In genomic region chr19:18435848-18436631, GRCh38 we compare ENCODE assay signal across 13 cellular contexts. TPM values are rescaled to one million over a fixed set of nuclear protein-coding genes. Genes with fewer than 3 reads are reported as not detected.
DNase-seq lines count a peak whose midpoint lies in the region; ATAC-seq and TF ChIP-seq lines count a peak whose summit lies in the region.
"Had no signal": no experiment of that assay in that cellular context is flagged by ENCODE, and none has a peak within 500 bp of the region (broad histone marks: within the 10 kb centered on the region; RNA-seq: fewer than 3 reads in every experiment).

No MANE protein-coding gene starts in this region.

- CTCF ChIA-PET in activated CD8-positive, alpha-beta T cell treated with anti-CD3 and anti-CD28 coated beads, Interleukin-2, amount 10 ng/mL, durations not matched to agents 7 days and 5 days (lab: Charles Lee): no interaction called here

- H3K4me1 ChIP-seq in iPS-18a (ENCODE audit: control insufficient read depth, low read depth, low read length) (peaks cover 19% of the 10 kb centered on the region), tibial nerve (peaks cover 0 to 61% (median 25%) of the 10 kb centered on the region in 4 donors)

- DNase-seq in activated naive CD4-positive, alpha-beta T cell treated with anti-CD3 and anti-CD28 coated beads, Interleukin-2, amount 50 U/mL, for 16 hours: no peak
- no peak for DNase-seq in activated CD8-positive, alpha-beta T cell treated with anti-CD3 and anti-CD28 coated beads, Interleukin-2, amount 10 ng/mL, durations not matched to agents 7 days and 5 days
- DNase-seq in tibial nerve (ENCODE audit: low spot score in 2 of 2) (no peak), epidermal melanocyte (ENCODE audit: insufficient read length, low spot score) (no peak), foreskin fibroblast (no peak)
- DNase-seq: activated CD4-positive, alpha-beta T cell treated with anti-CD3 and anti-CD28 coated beads, Interleukin-2, amount 50 U/mL, for 1 hour; thyroid gland had no signal

- H3K36me3 ChIP-seq in iPS-18a (ENCODE audit: control insufficient read depth, low read depth, low read length) (peaks cover 12% of the 10 kb centered on the region), tibial nerve (peaks cover 0 to 31% (median 0%) of the 10 kb centered on the region in 3 donors)
- H3K36me3 ChIP-seq: thyroid gland had no signal

- H3K4me3 ChIP-seq in iPS-18a (ENCODE audit: low read length) (peak overlapping the region; percentile 67), tibial nerve (no peak overlapping the region), foreskin fibroblast (ENCODE audit: low read depth in 1 of 2, low read length in 2 of 2) (no peak overlapping the region)

- no peak for ATAC-seq in activated CD8-positive, alpha-beta T cell treated with anti-CD3 and anti-CD28 coated beads, Interleukin-2, amount 10 ng/mL, durations not matched to agents 7 days and 5 days
- no peak for ATAC-seq in GM18505 (IDR thresholded peaks at IDR 0.05; ENCODE audit: unreplicated experiment)

- H3K27ac ChIP-seq in iPS-18a (ENCODE audit: low read length) (no peak overlapping the region), tibial nerve (peak overlapping the region in 3 of 4 donors; percentile 63 to 85 (median 82))
- H3K27ac ChIP-seq: C4-2B had no signal

- no peaks in the 10 kb centered on the region for H3K27me3 ChIP-seq in iPS-18a (ENCODE audit: control insufficient read depth, insufficient read depth, low read length)
- H3K27me3 ChIP-seq in tibial nerve: no peaks in the 10 kb centered on the region
- H3K27me3 ChIP-seq: thyroid gland had no signal

- no peaks in the 10 kb centered on the region for H3K27me3 Mint-ChIP-seq in activated naive CD4-positive, alpha-beta T cell treated with anti-CD3 and anti-CD28 coated beads, Interleukin-2, amount 50 U/mL, for 24 hours
- no peaks in the 10 kb centered on the region for H3K27me3 Mint-ChIP-seq in activated CD8-positive, alpha-beta T cell treated with anti-CD3 and anti-CD28 coated beads, Interleukin-2, amount 10 ng/mL, durations not matched to agents 7 days and 5 days (ENCODE audit: low read depth)

- H3K4me3 Mint-ChIP-seq in activated naive CD4-positive, alpha-beta T cell treated with anti-CD3 and anti-CD28 coated beads, Interleukin-2, amount 50 U/mL, for 24 hours: peak overlapping the region; percentile 52
- peak overlapping the region; percentile 63 for H3K4me3 Mint-ChIP-seq in activated CD8-positive, alpha-beta T cell treated with anti-CD3 and anti-CD28 coated beads, Interleukin-2, amount 10 ng/mL, durations not matched to agents 7 days and 5 days

- no peaks in the 10 kb centered on the region for H3K9me3 ChIP-seq in iPS-18a (ENCODE audit: control insufficient read depth, low read depth, low read length)
- no peaks in the 10 kb centered on the region for H3K9me3 ChIP-seq in tibial nerve
- H3K9me3 ChIP-seq: left lung, thyroid gland had no signal

- POLR2A ChIA-PET in activated CD8-positive, alpha-beta T cell treated with anti-CD3 and anti-CD28 coated beads, Interleukin-2, amount 10 ng/mL, durations not matched to agents 7 days and 5 days (lab: Charles Lee): interaction anchor here (0.7 to 1.4 kb wide), 2 partner anchors 15 to 154 kb away, joined by 3 read pairs; no protein-coding TSS in a partner anchor

- H3K4me1 Mint-ChIP-seq in activated naive CD4-positive, alpha-beta T cell treated with anti-CD3 and anti-CD28 coated beads, Interleukin-2, amount 50 U/mL, for 24 hours: peaks cover 15% of the 10 kb centered on the region
- H3K4me1 Mint-ChIP-seq in activated CD8-positive, alpha-beta T cell treated with anti-CD3 and anti-CD28 coated beads, Interleukin-2, amount 10 ng/mL, durations not matched to agents 7 days and 5 days (ENCODE audit: low read depth): peaks cover 44% of the 10 kb centered on the region

- no peak for TF ChIP-seq CTCF in tibial nerve (IDR thresholded peaks at IDR 0.05)
- TF ChIP-seq CTCF in foreskin fibroblast (IDR thresholded peaks at IDR 0.05; ENCODE audit: low read depth, low read length): no peak

- no peak overlapping the region for H3K9ac ChIP-seq in iPS-18a (ENCODE audit: low read length)

- no peaks in the 10 kb centered on the region for H3K9me3 Mint-ChIP-seq in activated naive CD4-positive, alpha-beta T cell treated with anti-CD3 and anti-CD28 coated beads, Interleukin-2, amount 50 U/mL, for 24 hours
- H3K9me3 Mint-ChIP-seq in activated CD8-positive, alpha-beta T cell treated with anti-CD3 and anti-CD28 coated beads, Interleukin-2, amount 10 ng/mL, durations not matched to agents 7 days and 5 days (ENCODE audit: insufficient read depth): no peaks in the 10 kb centered on the region

- H3K27ac Mint-ChIP-seq in activated naive CD4-positive, alpha-beta T cell treated with anti-CD3 and anti-CD28 coated beads, Interleukin-2, amount 50 U/mL, for 24 hours: no peak overlapping the region
- H3K27ac Mint-ChIP-seq in activated CD8-positive, alpha-beta T cell treated with anti-CD3 and anti-CD28 coated beads, Interleukin-2, amount 10 ng/mL, durations not matched to agents 7 days and 5 days: peak overlapping the region; percentile 25

- TF ChIP-seq EP300 in tibial nerve (IDR thresholded peaks at IDR 0.05): no peak

- WGBS in tibial nerve, 2 donors: 83 to 86% methylated on average over 36 to 40 of the region's 44 CpGs

- no peaks in the 10 kb centered on the region for H3K36me3 Mint-ChIP-seq in activated naive CD4-positive, alpha-beta T cell treated with anti-CD3 and anti-CD28 coated beads, Interleukin-2, amount 50 U/mL, for 24 hours
- peaks cover 25% of the 10 kb centered on the region for H3K36me3 Mint-ChIP-seq in activated CD8-positive, alpha-beta T cell treated with anti-CD3 and anti-CD28 coated beads, Interleukin-2, amount 10 ng/mL, durations not matched to agents 7 days and 5 days (ENCODE audit: low read depth)

- no peak for TF ChIP-seq POLR2A in tibial nerve (IDR thresholded peaks at IDR 0.05)
- TF ChIP-seq POLR2A in GM18505 (IDR thresholded peaks at IDR 0.05; ENCODE audit: borderline replicate concordance, extremely low read depth, insufficient read depth, insufficient read length): no peak

RNA-seq across cellular contexts. Expression of gene ISYNA1, which starts 1.9 kb away (rescaled TPM):
- 10 to 100 TPM; 26.7 to 33.5 TPM for total RNA-seq in activated CD8-positive, alpha-beta T cell treated with anti-CD3 and anti-CD28 coated beads, Interleukin-2, amount 10 ng/mL, durations not matched to agents 7 days and 5 days
- total RNA-seq in tibial nerve: 10 to 100 TPM; 43.5 to 82.2 (median 52.4) TPM

RNA-seq across cellular contexts. Expression of gene SSBP4, which starts 16.8 kb away (rescaled TPM):
- total RNA-seq in activated CD8-positive, alpha-beta T cell treated with anti-CD3 and anti-CD28 coated beads, Interleukin-2, amount 10 ng/mL, durations not matched to agents 7 days and 5 days: 100 to 1,000 TPM; 198 to 204 TPM
- 100 to 1,000 TPM in 1 of 4 donors, 10 to 100 TPM in 3; 67.4 to 172 (median 84.2) TPM for total RNA-seq in tibial nerve

RNA-seq across cellular contexts. Expression of gene LRRC25, which starts 38.6 kb away (rescaled TPM):
- under 1 TPM; 0.53 to 0.68 TPM for total RNA-seq in activated CD8-positive, alpha-beta T cell treated with anti-CD3 and anti-CD28 coated beads, Interleukin-2, amount 10 ng/mL, durations not matched to agents 7 days and 5 days
- total RNA-seq in tibial nerve: 10 to 100 TPM in 2 of 4 donors, 1 to 10 TPM in 2; 9.0 to 13.8 (median 9.8) TPM
- total RNA-seq: LHCN-M2 had no signal

RNA-seq across cellular contexts. Expression of gene GDF15, which starts 50.1 kb away (rescaled TPM):
- not detected for total RNA-seq in activated CD8-positive, alpha-beta T cell treated with anti-CD3 and anti-CD28 coated beads, Interleukin-2, amount 10 ng/mL, durations not matched to agents 7 days and 5 days
- 10 to 100 TPM in 2 of 4 donors, 1 to 10 TPM in 2; 4.2 to 31.0 (median 13.2) TPM for total RNA-seq in tibial nerve

Comparison
In these comparisons a context has a peak if more than half of its experiments do, and no peak if none do; other contexts are left out.
1. RNA of gene LRRC25, which starts 38.6 kb away (total RNA-seq): 9.0 to 13.8 TPM in tibial nerve; 0.53 to 0.68 TPM in activated CD8-positive, alpha-beta T cell treated with anti-CD3 and anti-CD28 coated beads, Interleukin-2, amount 10 ng/mL, durations not matched to agents 7 days and 5 days; every median in the first group is over 4 times any median in the second.